ENCODE assay signal across 15 cellular contexts in genomic region chr6:133764813-133765208, GRCh38.
DNase-seq lines count a peak whose midpoint lies in the region; ATAC-seq and TF ChIP-seq lines count a peak whose summit lies in the region.
"Had no signal": no experiment of that assay in that cellular context is flagged by ENCODE, and none has a peak within 500 bp of the region (broad histone marks: within the 10 kb centered on the region; RNA-seq: fewer than 3 reads in every experiment).

No MANE protein-coding gene starts in this region.

- DNase-seq in breast epithelium (ENCODE audit: low spot score in 2 of 2) (no peak), mammary epithelial cell (no peak), heart right ventricle (no peak), sciatic nerve (ENCODE audit: low spot score) (no peak), uterus (no peak), MM.1S (no peak), MV-4-11 (lab: John Stamatoyannopoulos, UW) (no peak), HCEC 1CT (no peak)
- DNase-seq: activated CD4-positive, alpha-beta T cell treated with anti-CD3 and anti-CD28 coated beads, Interleukin-2, amount 50 U/mL, for 48 hours; hypothalamus; NCI-H1694 treated with DMSO at 0.1 percent for 48 hours; NCI-H2227 treated with DMSO at 0.1 percent for 48 hours; NCI-H82 had no signal

- in situ Hi-C loops in mammary epithelial cell (cut with MboI; ENCODE audit: low sequenced_read_pairs in 2 of 2): no loop called here

- CTCF ChIA-PET in mammary epithelial cell (lab: Charles Lee; ENCODE audit: low non-redundant PET): no interaction called here

- H4K20me1 ChIP-seq in mammary epithelial cell (ENCODE audit: insufficient read depth, low read length): no peaks in the 10 kb centered on the region
- no peaks in the 10 kb centered on the region for H4K20me1 ChIP-seq in MM.1S (ENCODE audit: insufficient read depth, low read length)

- H3K36me3 ChIP-seq in breast epithelium: no peaks in the 10 kb centered on the region
- no peaks in the 10 kb centered on the region for H3K36me3 ChIP-seq in mammary epithelial cell (ENCODE audit: insufficient read depth, low read length)
- H3K36me3 ChIP-seq in heart right ventricle: no peaks in the 10 kb centered on the region
- H3K36me3 ChIP-seq in uterus: no peaks in the 10 kb centered on the region
- H3K36me3 ChIP-seq in MM.1S (replicated peaks; ENCODE audit: insufficient read depth, low read length): no peaks in the 10 kb centered on the region

- H3K27ac ChIP-seq in breast epithelium: peak overlapping the region; percentile 6 to 55
- no peak overlapping the region for H3K27ac ChIP-seq in mammary epithelial cell (ENCODE audit: insufficient read depth, low read depth, low read length)
- peak overlapping the region in 9 of 10 donors; percentile 33 to 71 (median 56) for H3K27ac ChIP-seq in heart right ventricle
- H3K27ac ChIP-seq in uterus: peak overlapping the region; percentile 58 to 92
- no peak overlapping the region for H3K27ac ChIP-seq in MM.1S (ENCODE audit: low read length)
- H3K27ac ChIP-seq: 22Rv1 had no signal

- H3K9me2 ChIP-seq in MM.1S (replicated peaks; ENCODE audit: insufficient read depth, low read length): no peaks in the 10 kb centered on the region

- TF ChIP-seq POLR2A in breast epithelium (IDR thresholded peaks at IDR 0.05): no peak
- no peak for TF ChIP-seq POLR2A in uterus (IDR thresholded peaks at IDR 0.05)

- dilution Hi-C loops in mammary epithelial cell (cut with HindIII; ENCODE audit: low sequenced_read_pairs): no loop called here

- H3K4me3 ChIP-seq in breast epithelium: no peak overlapping the region
- H3K4me3 ChIP-seq in mammary epithelial cell (replicated peaks in 1 of 3; ENCODE audit: insufficient read depth in 1 of 3, low read depth in 2 of 3, low read length in 3 of 3): no peak overlapping the region
- H3K4me3 ChIP-seq in heart right ventricle: no peak overlapping the region
- no peak overlapping the region for H3K4me3 ChIP-seq in uterus
- no peak overlapping the region for H3K4me3 ChIP-seq in MM.1S (ENCODE audit: low read length)

- no peak for TF ChIP-seq CTCF in breast epithelium (IDR thresholded peaks at IDR 0.05)
- TF ChIP-seq CTCF in mammary epithelial cell (conservative IDR thresholded peaks at IDR 0.05 in 1 of 2, IDR thresholded peaks at IDR 0.05 in 1 of 2; ENCODE audit: extremely low read depth in 1 of 2, insufficient read depth in 1 of 2, low read depth in 1 of 2, low read length in 2 of 2): no peak
- no peak for TF ChIP-seq CTCF in heart right ventricle (IDR thresholded peaks at IDR 0.05)
- no peak for TF ChIP-seq CTCF in uterus (IDR thresholded peaks at IDR 0.05)
- no peak for TF ChIP-seq CTCF in MM.1S (IDR thresholded peaks at IDR 0.05; ENCODE audit: low read length)

- no TSS peak for BruUV-seq in mammary epithelial cell (replicated peaks; lab: Mats Ljungman, UMichigan)

- H3K9ac ChIP-seq in mammary epithelial cell (ENCODE audit: insufficient read depth, low read length): no peak overlapping the region
- no peak overlapping the region for H3K9ac ChIP-seq in MM.1S (ENCODE audit: low read length)

- H3K79me2 ChIP-seq in mammary epithelial cell (ENCODE audit: insufficient read depth, low read length): no peaks in the 10 kb centered on the region
- H3K79me2 ChIP-seq in MM.1S (ENCODE audit: low read length): no peaks in the 10 kb centered on the region

- H3F3A ChIP-seq in MM.1S (ENCODE audit: insufficient read depth, low read length): no peaks in the 10 kb centered on the region

- H3K4me2 ChIP-seq in mammary epithelial cell (ENCODE audit: insufficient read depth, low read depth, low read length) (no peak overlapping the region), MM.1S (ENCODE audit: low read depth, low read length) (no peak overlapping the region)

- H3K4me1 ChIP-seq in breast epithelium (no peaks in the 10 kb centered on the region), mammary epithelial cell (ENCODE audit: insufficient read depth, low read length) (peaks cover 6% of the 10 kb centered on the region), heart right ventricle (peaks cover 0 to 25% (median 6%) of the 10 kb centered on the region in 9 donors), uterus (peaks cover 0 to 10% of the 10 kb centered on the region in 2 donors), MM.1S (ENCODE audit: low read length) (no peaks in the 10 kb centered on the region)

- intact Hi-C loops in breast epithelium (cut with DNase I; ENCODE audit: low total_unique reads) (no loop called here), mammary epithelial cell (cut with micrococcal nuclease) (no loop called here), heart right ventricle (cut with DNase I) (loop anchor here in 3 of 10 donors (5.0 to 10.0 kb wide), 3 partner anchors 50 to 130 kb away; no protein-coding TSS in a partner anchor), sciatic nerve (cut with DNase I) (no loop called here), uterus (cut with DNase I; ENCODE audit: low total_unique reads) (no loop called here)

- H2AFZ ChIP-seq in mammary epithelial cell (ENCODE audit: low read depth, low read length): no peak overlapping the region
- no peak overlapping the region for H2AFZ ChIP-seq in MM.1S (ENCODE audit: low read length)

- ATAC-seq in heart right ventricle (peak in 6 of 8 donors; percentile 20 to 61 (median 42)), sciatic nerve (peak; percentile 24)
- ATAC-seq: stimulated activated memory B cell treated with anti-CD40 and anti-IgM and Interleukin-4, amounts not matched to agents 10 μg/mL and 1 μg/mL and 100 μg/mL, for 72 hours had no signal

- H3K27me3 ChIP-seq in breast epithelium (no peaks in the 10 kb centered on the region), mammary epithelial cell (ENCODE audit: insufficient read depth, low read length) (no peaks in the 10 kb centered on the region), heart right ventricle (no peaks in the 10 kb centered on the region), uterus (no peaks in the 10 kb centered on the region), MM.1S (replicated peaks; ENCODE audit: insufficient read depth, low read length) (no peaks in the 10 kb centered on the region)

- H3K9me3 ChIP-seq in breast epithelium: no peaks in the 10 kb centered on the region
- H3K9me3 ChIP-seq in mammary epithelial cell (replicated peaks; ENCODE audit: insufficient read depth, low read length): no peaks in the 10 kb centered on the region
- no peaks in the 10 kb centered on the region for H3K9me3 ChIP-seq in heart right ventricle
- no peaks in the 10 kb centered on the region for H3K9me3 ChIP-seq in uterus
- H3K9me3 ChIP-seq in MM.1S (replicated peaks; ENCODE audit: insufficient read depth, low read length): no peaks in the 10 kb centered on the region

- WGBS in mammary epithelial cell (ENCODE audit: low coverage, missing lambda C conversion rate): 62% methylated on average over 2 of the region's 2 CpGs
- WGBS in heart right ventricle, 2 donors: 19 to 34% methylated on average over 2 of the region's 2 CpGs

Comparison
In these comparisons a context has a peak if more than half of its experiments do, and no peak if none do; other contexts are left out.
1. H3K27ac ChIP-seq: peak in breast epithelium (2 of 2), heart right ventricle (9 of 10) and uterus (2 of 2); none in mammary epithelial cell (single experiment) and MM.1S (single experiment).